Comparison of ENCODE assay signal across 8 cellular contexts in the genomic region with DNA sequence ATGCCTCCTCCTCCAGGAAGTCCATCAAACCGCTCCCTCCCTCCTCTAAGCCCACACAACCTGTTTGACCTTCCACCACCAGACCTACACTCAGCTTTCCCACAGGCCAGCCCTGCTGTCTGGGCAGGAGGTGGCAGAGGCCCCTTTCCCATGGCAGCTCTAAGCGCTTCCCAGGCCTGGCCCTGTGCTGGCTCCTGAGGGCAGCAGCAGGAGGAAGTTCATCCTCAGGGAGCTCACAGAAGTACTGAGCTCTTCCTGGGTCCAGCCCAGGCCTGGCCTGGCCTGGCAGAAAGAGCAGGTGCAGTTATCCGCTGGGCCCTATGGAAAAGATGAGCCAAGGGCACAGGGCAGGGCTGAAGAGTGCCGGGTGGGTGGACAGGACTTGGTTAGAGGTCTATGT. TPM values are rescaled to one million over a fixed set of nuclear protein-coding genes. Genes with fewer than 3 reads are reported as not detected.
A peak's percentile ranks its signal among the peaks of the same experiment; 100 is the strongest.
DNase-seq lines count a peak whose midpoint lies in the region; ATAC-seq, FAIRE-seq and TF ChIP-seq lines count a peak whose summit lies in the region.

No MANE protein-coding gene starts in this region.

- H3K27ac ChIP-seq in HEK293 (ENCODE audit: extremely low read depth, low read depth, low read length) (peak overlapping the region; percentile 78; the same call in 1 of the 2 replicates), small intestine (ENCODE audit: low read depth in 1 of 2, low read length in 1 of 2) (peak overlapping the region; percentile 34 to 52)

- no peak for TF ChIP-seq CTCF in HEK293 (tag by site-specific recombination; IDR thresholded peaks at IDR 0.05)

- peaks cover 21% of the 10 kb centered on the region for H3K36me3 Mint-ChIP-seq in activated T-helper 2 cell treated with anti-CD3 and anti-CD28 coated beads, Interferon-gamma antibody, Interleukin-2, Interleukin-4, amounts not matched to agents 10 μg/mL and 5 μg/mL and 100 μg/mL, durations not matched to agents 14 hours and 24 hours and 36 hours (ENCODE audit: low read depth)

- POLR2A ChIA-PET in HEK293 (lab: Yijun Ruan, JAX), result no interaction called here

- FAIRE-seq in small intestine (lab: Jason Lieb, UNC), result no peak

- no peaks in the 10 kb centered on the region for H3K27me3 ChIP-seq in small intestine (ENCODE audit: control insufficient read depth in 2 of 2, insufficient read depth in 2 of 2, low read length in 2 of 2)

- ATAC-seq in left ventricle myocardium superior (peak; percentile 1), sciatic nerve (no peak)

- intact Hi-C loops in activated T-helper 2 cell treated with anti-CD3 and anti-CD28 coated beads, Interferon-gamma antibody, Interleukin-2, Interleukin-4, amounts not matched to agents 10 μg/mL and 5 μg/mL and 100 μg/mL, durations not matched to agents 14 hours and 24 hours and 36 hours (cut with micrococcal nuclease), result loop anchor here (10.0 kb wide), 1 partner anchor 424 kb away; a partner anchor contains a TSS
- intact Hi-C loops in left ventricle myocardium superior (cut with micrococcal nuclease) (no loop called here), sciatic nerve (cut with DNase I) (loop anchor here (10.0 kb wide), 1 partner anchor 454 kb away; no protein-coding TSS in a partner anchor)

- 14 to 55% (median 31%) methylated on average over 4 of the region's 4 CpGs for WGBS in small intestine, 3 donors

- H3K4me3 Mint-ChIP-seq in activated T-helper 2 cell treated with anti-CD3 and anti-CD28 coated beads, Interferon-gamma antibody, Interleukin-2, Interleukin-4, amounts not matched to agents 10 μg/mL and 5 μg/mL and 100 μg/mL, durations not matched to agents 14 hours and 24 hours and 36 hours (ENCODE audit: low read depth), result peak overlapping the region; percentile 90

- H3K9me3 Mint-ChIP-seq in activated T-helper 2 cell treated with anti-CD3 and anti-CD28 coated beads, Interferon-gamma antibody, Interleukin-2, Interleukin-4, amounts not matched to agents 10 μg/mL and 5 μg/mL and 100 μg/mL, durations not matched to agents 14 hours and 24 hours and 36 hours, result no peaks in the 10 kb centered on the region

- H3K4me1 ChIP-seq in HEK293 (ENCODE audit: control insufficient read depth, insufficient read depth, low read length), result peaks cover 5% of the 10 kb centered on the region; the same call in 1 of the 2 replicates
- H3K4me1 ChIP-seq in small intestine (ENCODE audit: control insufficient read depth in 2 of 2, insufficient read depth in 1 of 2, low read depth in 1 of 2, low read length in 1 of 2), result peaks cover 13 to 18% of the 10 kb centered on the region in 2 donors

- H3K27ac Mint-ChIP-seq in activated T-helper 2 cell treated with anti-CD3 and anti-CD28 coated beads, Interferon-gamma antibody, Interleukin-2, Interleukin-4, amounts not matched to agents 10 μg/mL and 5 μg/mL and 100 μg/mL, durations not matched to agents 14 hours and 24 hours and 36 hours, result peak overlapping the region; percentile 86

- peaks cover 0 to 51% of the 10 kb centered on the region in 2 experiments; a peak in 1 of 3 replicates for H3K36me3 ChIP-seq in HEK293 (ENCODE audit: control insufficient read depth in 2 of 2, insufficient read depth in 1 of 2, low read length in 2 of 2)
- H3K36me3 ChIP-seq in small intestine (ENCODE audit: control insufficient read depth in 2 of 2, insufficient read depth in 2 of 2, low read length in 2 of 2), result no peaks in the 10 kb centered on the region

- no peak for DNase-seq in activated T-helper 2 cell treated with anti-CD3 and anti-CD28 coated beads, Interferon-gamma antibody, Interleukin-2, Interleukin-4, amounts not matched to agents 10 μg/mL and 5 μg/mL and 100 μg/mL, durations not matched to agents 14 hours and 24 hours and 36 hours (ENCODE audit: low spot score)
- no peak for DNase-seq in left ventricle myocardium superior
- DNase-seq in small intestine, result peak; percentile 47
- DNase-seq in NCI-H2081 (lab: John Stamatoyannopoulos, UW), result no peak
- DNase-seq in NCI-H510A treated with DMSO at 0.1 percent for 48 hours (lab: John Stamatoyannopoulos, UW), result no peak
- DNase-seq in sciatic nerve (ENCODE audit: low spot score), result no peak
- DNase-seq in COLO668 (lab: John Stamatoyannopoulos, UW; ENCODE audit: unreplicated experiment), result no peak

- peak overlapping the region; percentile 62 for H3K4me3 ChIP-seq in HEK293 (ENCODE audit: low read depth, low read length)
- H3K4me3 ChIP-seq in small intestine (ENCODE audit: low read depth in 1 of 2, low read length in 2 of 2), result peak overlapping the region in 1 of 2 donors; percentile 64

- CTCF ChIA-PET in HEK293 (lab: Yijun Ruan, JAX), result no interaction called here

- H3K4me1 Mint-ChIP-seq in activated T-helper 2 cell treated with anti-CD3 and anti-CD28 coated beads, Interferon-gamma antibody, Interleukin-2, Interleukin-4, amounts not matched to agents 10 μg/mL and 5 μg/mL and 100 μg/mL, durations not matched to agents 14 hours and 24 hours and 36 hours (ENCODE audit: low read depth), result peaks cover 32% of the 10 kb centered on the region

- H3K9me3 ChIP-seq in HEK293 (ENCODE audit: control insufficient read depth, insufficient read depth, low read depth, low read length), result no peaks in the 10 kb centered on the region
- H3K9me3 ChIP-seq in small intestine (ENCODE audit: control insufficient read depth, low read depth), result no peaks in the 10 kb centered on the region

- no peaks in the 10 kb centered on the region for H3K27me3 Mint-ChIP-seq in activated T-helper 2 cell treated with anti-CD3 and anti-CD28 coated beads, Interferon-gamma antibody, Interleukin-2, Interleukin-4, amounts not matched to agents 10 μg/mL and 5 μg/mL and 100 μg/mL, durations not matched to agents 14 hours and 24 hours and 36 hours (ENCODE audit: low read depth)

TF ChIP-seq in HEK293, 187 proteins besides CTCF, POLR2A, EP300 and RAD21:
- TF ChIP-seq ZNF558 (tag by site-specific recombination; IDR thresholded peaks at IDR 0.05), result no peak
- TF ChIP-seq ZNF621 (tag by site-specific recombination; IDR thresholded peaks at IDR 0.05), result no peak
- no peak for TF ChIP-seq ZNF221 (tag by site-specific recombination; IDR thresholded peaks at IDR 0.05; ENCODE audit: borderline replicate concordance)
- no peak for TF ChIP-seq ZNF624 (tag by site-specific recombination; IDR thresholded peaks at IDR 0.05)
- TF ChIP-seq ZBTB7A (tag by site-specific recombination; IDR thresholded peaks at IDR 0.05; ENCODE audit: low read depth), result no peak

RNA-seq across cellular contexts. Expression of a gene that starts 31.4 kb away (rescaled TPM):
- 95.2 and 96.2 TPM in 2 replicates for total RNA-seq in activated T-helper 2 cell treated with anti-CD3 and anti-CD28 coated beads, Interferon-gamma antibody, Interleukin-2, Interleukin-4, amounts not matched to agents 10 μg/mL and 5 μg/mL and 100 μg/mL, durations not matched to agents 14 hours and 24 hours and 36 hours
- total RNA-seq in left ventricle myocardium superior, result 58.9 TPM
- 10 to 100 TPM; 42.2 to 58.4 (median 48.0) TPM for polyA plus RNA-seq in small intestine
- total RNA-seq in sciatic nerve, result 129 TPM

RNA-seq across cellular contexts. Expression of a gene that starts 46.6 kb away (rescaled TPM):
- total RNA-seq in activated T-helper 2 cell treated with anti-CD3 and anti-CD28 coated beads, Interferon-gamma antibody, Interleukin-2, Interleukin-4, amounts not matched to agents 10 μg/mL and 5 μg/mL and 100 μg/mL, durations not matched to agents 14 hours and 24 hours and 36 hours, result 0.44 and 0.62 TPM in 2 replicates
- total RNA-seq in left ventricle myocardium superior (30.0 TPM), sciatic nerve (74.4 TPM)
- 10 to 100 TPM in 1 of 3 donors, 1 to 10 TPM in 2; 1.8 to 31.6 (median 8.1) TPM for polyA plus RNA-seq in small intestine

Comparison
In these comparisons a context has a peak if more than half of its experiments do, and no peak if none do; other contexts are left out.
1. RNA of a gene that starts 46.6 kb away (total RNA-seq): 74.4 TPM in sciatic nerve (single experiment) and 30.0 TPM in left ventricle myocardium superior (single experiment); 0.44 to 0.62 TPM in activated T-helper 2 cell treated with anti-CD3 and anti-CD28 coated beads, Interferon-gamma antibody, Interleukin-2, Interleukin-4, amounts not matched to agents 10 μg/mL and 5 μg/mL and 100 μg/mL, durations not matched to agents 14 hours and 24 hours and 36 hours; every median in the first group is over 10 times any median in the second.